In genomic region chr2:80396276-80396675, GRCh38 we compare ENCODE assay signal across 1 cellular context.
TF ChIP-seq lines count a peak whose summit lies in the region.

No MANE protein-coding gene starts in this region.

TF ChIP-seq in GM23338, 12 proteins besides CTCF, POLR2A, EP300 and RAD21 (continued from another document):
- TF ChIP-seq ZNF462 (CRISPR knock-in tag; IDR thresholded peaks at IDR 0.05) (no peak), ZNF114 (CRISPR knock-in tag; IDR thresholded peaks at IDR 0.05) (no peak)
